In the genomic region with DNA sequence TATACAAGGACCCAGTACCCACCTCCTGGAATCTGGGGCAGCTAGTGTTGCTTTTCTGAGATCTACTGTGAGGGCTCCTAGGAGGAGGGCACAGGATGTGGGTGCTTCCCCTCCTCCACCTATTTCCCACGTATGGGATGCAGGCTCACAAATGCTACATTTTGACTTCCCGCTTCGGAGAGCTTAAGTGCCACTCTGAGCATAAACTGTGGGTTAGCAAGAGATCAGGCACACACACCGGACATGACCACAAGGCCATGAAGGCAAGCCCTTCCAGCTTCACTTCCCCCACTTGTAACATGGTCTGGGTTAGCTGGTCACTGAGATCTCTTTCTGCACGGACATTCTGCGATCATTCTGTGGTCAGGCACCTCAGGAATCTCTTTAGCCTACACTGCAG, we compare ENCODE assay signal across 21 cellular contexts. TPM values are rescaled to one million over a fixed set of nuclear protein-coding genes. Genes with fewer than 3 reads are reported as not detected.
"Had no signal": no experiment of that assay in that cellular context is flagged by ENCODE, and none has a peak within 500 bp of the region (broad histone marks: within the 10 kb centered on the region; RNA-seq: fewer than 3 reads in every experiment).

No MANE protein-coding gene starts in this region.

- H3K4me1 Mint-ChIP-seq: activated naive CD8-positive, alpha-beta T cell treated with anti-CD3 and anti-CD28 coated beads, Interleukin-2, amount 50 U/mL, for 24 hours; nephron had no signal

- ATAC-seq: activated naive CD8-positive, alpha-beta T cell treated with anti-CD3 and anti-CD28 coated beads, Interleukin-2, amount 50 U/mL, for 24 hours; left ventricle myocardium superior; T-cell had no signal

- H3K27ac Mint-ChIP-seq: activated naive CD4-positive, alpha-beta T cell treated with anti-CD3 and anti-CD28 coated beads for 36 hours; activated naive CD8-positive, alpha-beta T cell treated with anti-CD3 and anti-CD28 coated beads, Interleukin-2, amount 50 U/mL, for 24 hours; activated T-helper 2 cell treated with anti-CD3 and anti-CD28 coated beads, Interferon-gamma antibody, Interleukin-2, Interleukin-4, amounts not matched to agents 10 μg/mL and 5 μg/mL and 100 μg/mL, durations not matched to agents 14 hours and 24 hours and 36 hours; nephron; T-cell had no signal

- H3K36me3 ChIP-seq: ascending aorta, esophagus muscularis mucosa, right lobe of liver, tibial artery, vagina had no signal

- H3K9me3 Mint-ChIP-seq: activated naive CD4-positive, alpha-beta T cell treated with anti-CD3 and anti-CD28 coated beads for 36 hours; activated naive CD8-positive, alpha-beta T cell treated with anti-CD3 and anti-CD28 coated beads, Interleukin-2, amount 50 U/mL, for 24 hours; activated T-helper 2 cell treated with anti-CD3 and anti-CD28 coated beads, Interferon-gamma antibody, Interleukin-2, Interleukin-4, amounts not matched to agents 10 μg/mL and 5 μg/mL and 100 μg/mL, durations not matched to agents 14 hours and 24 hours and 36 hours had no signal

- H3K9me3 ChIP-seq: ascending aorta, right lobe of liver, tibial artery, vagina had no signal

- H3K4me1 ChIP-seq: ascending aorta, esophagus muscularis mucosa, tibial artery, vagina had no signal

- DNase-seq: activated CD4-positive, alpha-beta T cell treated with anti-CD3 and anti-CD28 coated beads, Interleukin-2, amount 50 U/mL, for 4 hours; activated CD4-positive, CD25-positive, alpha-beta regulatory T cell treated with anti-CD3 and anti-CD28 coated beads, Interleukin-2, amount 50 U/mL, for 72 hours; activated naive CD4-positive, alpha-beta T cell treated with anti-CD3 and anti-CD28 coated beads for 36 hours; activated naive CD8-positive, alpha-beta T cell treated with anti-CD3 and anti-CD28 coated beads, Interleukin-2, amount 50 U/mL, for 24 hours; activated T-cell treated with anti-CD3 and anti-CD28 coated beads, Interleukin-2, amount 50 U/mL, for 1 hour; left ventricle myocardium superior; mesenchymal stem cell; right lobe of liver; stimulated activated CD4-positive, alpha-beta T cell treated with anti-CD3 and anti-CD28 coated beads, Interleukin-2, amount 100 ng/mL, for 24 hours; T-cell; T-helper 9 cell; tibial artery had no signal

- H3K36me3 Mint-ChIP-seq: T-cell had no signal

- H3K27me3 ChIP-seq: ascending aorta, esophagus muscularis mucosa, hepatocyte, right lobe of liver, tibial artery, vagina had no signal

- H3K27ac ChIP-seq: ascending aorta, esophagus muscularis mucosa, hepatocyte, right lobe of liver, tibial artery, vagina had no signal

- H3K4me3 ChIP-seq: ascending aorta, esophagus muscularis mucosa, hepatocyte, right lobe of liver, tibial artery, vagina had no signal

- H3K4me3 Mint-ChIP-seq: activated naive CD4-positive, alpha-beta T cell treated with anti-CD3 and anti-CD28 coated beads for 36 hours; activated naive CD8-positive, alpha-beta T cell treated with anti-CD3 and anti-CD28 coated beads, Interleukin-2, amount 50 U/mL, for 24 hours; nephron; T-cell had no signal

RNA-seq across cellular contexts. Expression of a gene that starts 15.7 kb away (rescaled TPM):
- total RNA-seq: activated naive CD4-positive, alpha-beta T cell treated with anti-CD3 and anti-CD28 coated beads for 36 hours; activated T-helper 2 cell treated with anti-CD3 and anti-CD28 coated beads, Interferon-gamma antibody, Interleukin-2, Interleukin-4, amounts not matched to agents 10 μg/mL and 5 μg/mL and 100 μg/mL, durations not matched to agents 14 hours and 24 hours and 36 hours; ascending aorta; chondrocyte; glomerular endothelial cell; left ventricle myocardium superior; pulmonary artery endothelial cell; T-cell had no signal
